Comparison of ENCODE assay signal across 14 cellular contexts in genomic region chr10:11758527-11759236, GRCh38. TPM values are rescaled to one million over a fixed set of nuclear protein-coding genes. Genes with fewer than 3 reads are reported as not detected.
DNase-seq lines count a peak whose midpoint lies in the region; ATAC-seq, FAIRE-seq and TF ChIP-seq lines count a peak whose summit lies in the region.
"Had no signal": no experiment of that assay in that cellular context is flagged by ENCODE, and none has a peak within 500 bp of the region (broad histone marks: within the 10 kb centered on the region; RNA-seq: fewer than 3 reads in every experiment).

No MANE protein-coding gene starts in this region.

- H3K27me3 Mint-ChIP-seq in astrocyte (ENCODE audit: low read depth, unreplicated experiment), result peaks cover 3% of the 10 kb centered on the region
- H3K27me3 Mint-ChIP-seq: activated B cell treated with CpG ODN at 0.5 μM for 24 hours; stimulated activated naive CD8-positive, alpha-beta T cell treated with anti-CD3 and anti-CD28 coated beads, Interleukin-15, Interleukin-2, amounts not matched to agents 100 ng/mL and 50 ng/mL, for 24 hours had no signal

- no peak overlapping the region for H3K4me2 ChIP-seq in astrocyte (ENCODE audit: low read length)
- H3K4me2 ChIP-seq in keratinocyte (ENCODE audit: control insufficient read depth, extremely low read depth, insufficient read depth, low read depth, low read length), result peak overlapping the region; percentile 46

- no peaks in the 10 kb centered on the region for H3K36me3 ChIP-seq in astrocyte (ENCODE audit: insufficient read depth, low read length)
- H3K36me3 ChIP-seq in keratinocyte (ENCODE audit: control insufficient read depth in 2 of 2, extremely low read depth in 1 of 2, insufficient read depth in 2 of 2, low read length in 2 of 2), result no peaks in the 10 kb centered on the region

- H3K27ac Mint-ChIP-seq in astrocyte (ENCODE audit: unreplicated experiment), result peak overlapping the region; percentile 80
- H3K27ac Mint-ChIP-seq: activated B cell treated with CpG ODN at 0.5 μM for 24 hours; stimulated activated naive CD8-positive, alpha-beta T cell treated with anti-CD3 and anti-CD28 coated beads, Interleukin-15, Interleukin-2, amounts not matched to agents 100 ng/mL and 50 ng/mL, for 24 hours; T-helper 17 cell had no signal

- no peaks in the 10 kb centered on the region for H3K9me1 ChIP-seq in keratinocyte (ENCODE audit: control insufficient read depth, extremely low read depth, insufficient read depth, low read length)

- TF ChIP-seq CTCF in astrocyte (IDR thresholded peaks at IDR 0.05; ENCODE audit: insufficient read depth, low read depth, low read length) (no peak), keratinocyte (optimal IDR thresholded peaks at IDR 0.05 in 1 of 3, IDR thresholded peaks at IDR 0.05 in 1 of 3, conservative IDR thresholded peaks at IDR 0.05 in 1 of 3; ENCODE audit: extremely low read depth in 1 of 3, insufficient read depth in 2 of 3, low read length in 3 of 3) (no peak)

- H2AFZ ChIP-seq in astrocyte (ENCODE audit: low read depth, low read length) (peak overlapping the region; percentile 20), keratinocyte (ENCODE audit: control insufficient read depth, low read length) (peak overlapping the region; percentile 55)

- H3K36me3 Mint-ChIP-seq in astrocyte (ENCODE audit: low read depth, unreplicated experiment), result no peaks in the 10 kb centered on the region

- H3K79me2 ChIP-seq in astrocyte (ENCODE audit: insufficient read depth, low read length) (no peaks in the 10 kb centered on the region), keratinocyte (ENCODE audit: control insufficient read depth, insufficient read depth, low read length) (no peaks in the 10 kb centered on the region)

- peaks cover 10% of the 10 kb centered on the region for H3K4me1 Mint-ChIP-seq in astrocyte (ENCODE audit: low read depth, unreplicated experiment)

- DNase-seq in astrocyte (ENCODE audit: low read depth) (no peak), keratinocyte (ENCODE audit: low read depth, low spot score) (peak; percentile 76), NCI-H2107 treated with DMSO at 0.1 percent for 48 hours (lab: John Stamatoyannopoulos, UW; ENCODE audit: unreplicated experiment) (no peak), iPS-NIHi7 (ENCODE audit: extremely low spot score) (no peak)
- DNase-seq: SHP77 treated with DMSO at 0.1 percent for 48 hours had no signal

- H4K20me1 ChIP-seq in astrocyte (ENCODE audit: insufficient read depth, low read length) (no peaks in the 10 kb centered on the region), keratinocyte (ENCODE audit: control insufficient read depth, extremely low read depth, insufficient read depth, low read length) (no peaks in the 10 kb centered on the region)

- FAIRE-seq in astrocyte (lab: Jason Lieb, UNC) (no peak), keratinocyte (lab: Jason Lieb, UNC) (peak; percentile 74)
- FAIRE-seq: colon had no signal

- H3K27me3 ChIP-seq in astrocyte (ENCODE audit: insufficient read depth, low read length), result no peaks in the 10 kb centered on the region
- no peaks in the 10 kb centered on the region for H3K27me3 ChIP-seq in keratinocyte (ENCODE audit: control insufficient read depth, extremely low read depth, insufficient read depth, low read length)

- peaks cover 22% of the 10 kb centered on the region for H3K4me1 ChIP-seq in astrocyte (ENCODE audit: insufficient read depth, low read length)
- peaks cover 20% of the 10 kb centered on the region for H3K4me1 ChIP-seq in keratinocyte (ENCODE audit: control insufficient read depth, extremely low read depth, insufficient read depth, low read length)

- ATAC-seq in HG03175 (IDR thresholded peaks at IDR 0.05; ENCODE audit: unreplicated experiment), result peak; percentile 8
- no peak for ATAC-seq in GM19351 (IDR thresholded peaks at IDR 0.05; ENCODE audit: unreplicated experiment)
- no peak for ATAC-seq in GM21423 (IDR thresholded peaks at IDR 0.05; ENCODE audit: unreplicated experiment)

- peaks cover 5% of the 10 kb centered on the region for H3K9me3 Mint-ChIP-seq in astrocyte (ENCODE audit: unreplicated experiment)
- H3K9me3 Mint-ChIP-seq: activated B cell treated with CpG ODN at 0.5 μM for 24 hours; neural crest cell; stimulated activated naive CD8-positive, alpha-beta T cell treated with anti-CD3 and anti-CD28 coated beads, Interleukin-15, Interleukin-2, amounts not matched to agents 100 ng/mL and 50 ng/mL, for 24 hours had no signal

- peak overlapping the region; percentile 58 for H3K9ac ChIP-seq in astrocyte (ENCODE audit: low read length)
- peak overlapping the region; percentile 51 for H3K9ac ChIP-seq in keratinocyte (ENCODE audit: control insufficient read depth, extremely low read depth, insufficient read depth, low read length)

- no peak overlapping the region for H3K4me3 Mint-ChIP-seq in astrocyte (ENCODE audit: unreplicated experiment)
- H3K4me3 Mint-ChIP-seq: activated B cell treated with CpG ODN at 0.5 μM for 24 hours; stimulated activated naive CD8-positive, alpha-beta T cell treated with anti-CD3 and anti-CD28 coated beads, Interleukin-15, Interleukin-2, amounts not matched to agents 100 ng/mL and 50 ng/mL, for 24 hours; T-helper 17 cell had no signal

- dilution Hi-C loops in keratinocyte (cut with MboI; ENCODE audit: extremely low pct_ligation_motif_present, low sequenced_read_pairs), result loop anchor here (25.0 kb wide), 1 partner anchor 221 kb away; no protein-coding TSS in a partner anchor

- no peak overlapping the region for H3K4me3 ChIP-seq in astrocyte (ENCODE audit: insufficient read depth, low read depth, low read length)
- no peak overlapping the region for H3K4me3 ChIP-seq in keratinocyte (ENCODE audit: control insufficient read depth in 2 of 3, extremely low read depth in 1 of 3, insufficient read depth in 2 of 3, low read depth in 1 of 3, low read length in 3 of 3)
- H3K4me3 ChIP-seq in skin epidermis, result no peak overlapping the region

- H3K9me3 ChIP-seq in astrocyte (ENCODE audit: insufficient read depth, low read depth, low read length), result no peaks in the 10 kb centered on the region
- no peaks in the 10 kb centered on the region for H3K9me3 ChIP-seq in keratinocyte (ENCODE audit: control insufficient read depth, low read depth, low read length)

- H3K27ac ChIP-seq in astrocyte (ENCODE audit: low read depth, low read length) (peak overlapping the region; percentile 73), keratinocyte (ENCODE audit: control insufficient read depth, insufficient read depth, low read length) (peak overlapping the region; percentile 79), skin epidermis (peak overlapping the region in 17 of 21 experiments; percentile 10 to 86 (median 69))

RNA-seq across cellular contexts. Expression of gene ECHDC3, which starts 16.5 kb away (rescaled TPM):
- 1.9 and 2.1 TPM in 2 replicates for total RNA-seq in astrocyte
- polyA plus RNA-seq in keratinocyte, result 3.0 to 4.9 TPM (median 3.5 TPM) in 3 replicates
- 0.52 TPM for polyA plus RNA-seq in keratinocyte (2011; ENCODE audit: low read depth)
- polyA plus RNA-seq in keratinocyte (2011; cell fraction: cytosol; rRNA removed), result 2.5 and 3.4 TPM in 2 replicates
- polyA plus RNA-seq in keratinocyte (2011; cell fraction: nucleus; rRNA removed), result 1.5 and 3.9 TPM in 2 replicates
- polyA plus RNA-seq in keratinocyte (2012; ENCODE audit: low replicate concordance), result 1.9 and 3.7 TPM in 2 replicates
- polyA minus RNA-seq in keratinocyte, result 2.2 to 6.6 TPM (median 4.6 TPM) in 3 replicates
- 5.9 TPM for polyA minus RNA-seq in keratinocyte (2011; cell fraction: cytosol; rRNA and poly(A)+ RNA removed)
- 0.84 and 2.0 TPM in 2 replicates for polyA minus RNA-seq in keratinocyte (2011; cell fraction: nucleus; rRNA and poly(A)+ RNA removed)
